Comparison of ENCODE assay signal across 23 cellular contexts in the genomic region with DNA sequence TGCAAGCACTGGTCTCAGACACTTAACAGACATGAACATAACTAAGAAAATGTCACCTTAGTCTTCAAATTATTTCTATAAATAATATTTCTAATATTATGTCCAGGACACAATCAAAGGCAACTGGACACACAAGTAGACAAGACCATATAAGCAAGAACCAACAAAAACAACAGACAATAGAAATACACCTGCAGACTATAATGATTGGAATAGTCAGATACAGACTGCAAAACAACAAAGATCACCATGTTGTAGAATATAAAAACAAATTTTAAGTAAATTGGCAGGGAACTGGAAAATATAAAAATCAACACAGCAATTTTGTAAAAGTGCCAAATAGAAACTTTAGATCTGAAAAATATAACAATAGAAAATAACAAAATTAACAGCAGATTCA.
"Had no signal": no experiment of that assay in that cellular context is flagged by ENCODE, and none has a peak within 500 bp of the region (broad histone marks: within the 10 kb centered on the region; RNA-seq: fewer than 3 reads in every experiment).

No MANE protein-coding gene starts in this region.

- H3K27ac ChIP-seq: colonic mucosa, coronary artery, dorsolateral prefrontal cortex, epithelial cell of prostate, esophagus muscularis mucosa, esophagus squamous epithelium, foreskin keratinocyte, gastrocnemius medialis, gastroesophageal sphincter, heart left ventricle, heart right ventricle had no signal

- H3K9me3 ChIP-seq: colonic mucosa, gastrocnemius medialis had no signal

- DNase-seq: colonic mucosa; cortex of kidney; dermis blood vessel endothelial cell; dorsolateral prefrontal cortex; effector CD4-positive, alpha-beta T cell; effector CD8-positive, alpha-beta T cell; effector memory CD4-positive, alpha-beta T cell; effector memory CD8-positive, alpha-beta T cell; endodermal cell; erythroblast; esophagus squamous epithelium; foreskin fibroblast; foreskin keratinocyte; foreskin melanocyte; gastrocnemius medialis; glutamatergic neuron; head of caudate nucleus; heart left ventricle; heart right ventricle had no signal

- H3K36me3 ChIP-seq: colonic mucosa, esophagus muscularis mucosa, esophagus squamous epithelium, gastrocnemius medialis, gastroesophageal sphincter, heart left ventricle, heart right ventricle had no signal

- H3K4me1 ChIP-seq: colonic mucosa, esophagus muscularis mucosa, gastrocnemius medialis, heart left ventricle, heart right ventricle had no signal

- H3K4me3 ChIP-seq: colonic mucosa, coronary artery, dorsolateral prefrontal cortex, esophagus muscularis mucosa, esophagus squamous epithelium, gastrocnemius medialis, gastroesophageal sphincter, heart left ventricle, heart right ventricle had no signal
